In genomic region chr9:113622600-113623400, GRCh38 we compare ENCODE assay signal across 8 cellular contexts.
DNase-seq lines count a peak whose midpoint lies in the region; ATAC-seq lines count a peak whose summit lies in the region.

No MANE protein-coding gene starts in this region.

- no peaks in the 10 kb centered on the region for H3K9me3 ChIP-seq in adipocyte (ENCODE audit: control insufficient read depth, low read length)

- no peaks in the 10 kb centered on the region for H3K36me3 Mint-ChIP-seq in IgD-negative memory B cell

- peaks cover 9 to 25% (median 18%) of the 10 kb centered on the region in 3 donors for H3K4me1 Mint-ChIP-seq in IgD-negative memory B cell

- no peaks in the 10 kb centered on the region for H3K27me3 Mint-ChIP-seq in IgD-negative memory B cell

- no peaks in the 10 kb centered on the region for H3K27me3 ChIP-seq in adipocyte (replicated peaks; ENCODE audit: control insufficient read depth, insufficient read depth, low read length)

- DNase-seq in NCI-H2171 treated with DMSO at 0.1 percent for 48 hours (lab: John Stamatoyannopoulos, UW), result peak; percentile 56
- DNase-seq in NCI-H2171 (lab: John Stamatoyannopoulos, UW), result no peak
- peak; percentile 67 for DNase-seq in adipocyte (ENCODE audit: low read depth)
- peak; percentile 88 for DNase-seq in mesenteric fat pad (ENCODE audit: low spot score)
- DNase-seq in cerebellum (ENCODE audit: low spot score), result no peak
- no peak for DNase-seq in NCI-H1048 (lab: John Stamatoyannopoulos, UW)

- H3K4me3 ChIP-seq in adipocyte (ENCODE audit: low read length), result no peak overlapping the region

- no peaks in the 10 kb centered on the region for H3K36me3 ChIP-seq in adipocyte (ENCODE audit: control insufficient read depth, insufficient read depth, low read length, severe bottlenecking)

- H3K4me1 ChIP-seq in adipocyte (ENCODE audit: control insufficient read depth, insufficient read depth, low read length), result peaks cover 65% of the 10 kb centered on the region

- peak overlapping the region in 1 of 4 donors; percentile 75 for H3K4me3 Mint-ChIP-seq in IgD-negative memory B cell

- no peaks in the 10 kb centered on the region for H3K9me3 Mint-ChIP-seq in IgD-negative memory B cell

- H3K27ac Mint-ChIP-seq in IgD-negative memory B cell, result peak overlapping the region; percentile 23 to 89 (median 68)

- H3K9ac ChIP-seq in adipocyte (ENCODE audit: low read length), result peak overlapping the region; percentile 4

- ATAC-seq in GM21619 (IDR thresholded peaks at IDR 0.05; ENCODE audit: unreplicated experiment), result peak; percentile 88

Comparison
In these comparisons a context has a peak if more than half of its experiments do, and no peak if none do; other contexts are left out.
1. DNase-seq: peak in NCI-H2171 treated with DMSO at 0.1 percent for 48 hours (single experiment), adipocyte (single experiment) and mesenteric fat pad (single experiment); none in NCI-H2171 (single experiment), cerebellum (single experiment) and NCI-H1048 (single experiment).